ENCODE assay signal across 8 cellular contexts in the genomic region with DNA sequence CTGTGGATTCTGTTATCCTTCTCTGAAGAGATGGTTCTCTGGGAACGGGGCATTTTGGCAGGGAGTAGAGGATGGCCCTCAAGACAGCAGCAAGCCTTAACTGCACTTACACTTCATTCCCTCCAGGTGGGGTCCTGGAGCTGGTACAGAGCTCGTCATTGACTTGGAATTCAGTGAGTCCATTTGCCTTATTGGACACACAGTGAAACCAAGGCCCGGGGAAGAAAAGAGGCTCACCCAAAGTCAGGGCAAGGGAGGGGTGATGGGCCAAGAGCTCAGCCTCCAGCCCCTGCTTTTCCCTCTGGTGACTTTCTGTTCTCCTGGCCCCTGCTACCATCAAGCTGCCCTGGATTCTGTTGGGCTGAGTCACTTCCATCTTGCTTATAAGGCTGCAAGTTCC.
DNase-seq lines count a peak whose midpoint lies in the region; ATAC-seq and TF ChIP-seq lines count a peak whose summit lies in the region.

No MANE protein-coding gene starts in this region.

- TF ChIP-seq POLR2A in adrenal gland (IDR thresholded peaks at IDR 0.05) (no peak), right lobe of liver (IDR thresholded peaks at IDR 0.05) (no peak), testis (IDR thresholded peaks at IDR 0.05) (no peak)

- peak; percentile 52 to 74 (median 72) for ATAC-seq in right lobe of liver
- ATAC-seq in HG02588 (IDR thresholded peaks at IDR 0.05; ENCODE audit: unreplicated experiment): no peak

- WGBS in adrenal gland, 4 donors: 60 to 76% (median 74%) methylated on average over 3 of the region's 3 CpGs
- WGBS in right lobe of liver (ENCODE audit: insufficient coverage, low coverage, low lambda C conversion rate, missing lambda C conversion rate): 17% methylated on average over 2 of the region's 3 CpGs
- 76 to 82% methylated on average over 3 of the region's 3 CpGs for WGBS in testis, 2 donors

- no peak overlapping the region for H3K27ac ChIP-seq in adrenal gland
- no peak overlapping the region for H3K27ac ChIP-seq in right lobe of liver
- no peak overlapping the region for H3K27ac ChIP-seq in testis

- DNase-seq in 8988T: peak; percentile 63
- DNase-seq in ELF-1 (ENCODE audit: low read depth, low spot score): peak; percentile 75
- peak; percentile 29 for DNase-seq in NCI-H1048 (lab: John Stamatoyannopoulos, UW)
- DNase-seq in adrenal gland: peak in 1 of 7 donors; percentile 36
- DNase-seq in right lobe of liver: no peak
- DNase-seq in NOMO-1 treated with dmso at 0.1 percent for 144 hours (lab: John Stamatoyannopoulos, UW; ENCODE audit: unreplicated experiment): no peak
- DNase-seq in testis: no peak

- H3K4me1 ChIP-seq in adrenal gland (replicated peaks in 1 of 2) (peaks cover 0 to 6% of the 10 kb centered on the region in 2 donors), right lobe of liver (peaks cover 0 to 3% (median 0%) of the 10 kb centered on the region in 4 donors), testis (peaks cover 4% of the 10 kb centered on the region)

- no peaks in the 10 kb centered on the region for H3K36me3 ChIP-seq in adrenal gland (replicated peaks in 1 of 2)
- no peaks in the 10 kb centered on the region for H3K36me3 ChIP-seq in right lobe of liver
- no peaks in the 10 kb centered on the region for H3K36me3 ChIP-seq in testis (ENCODE audit: low read depth, missing control alignments)

- TF ChIP-seq CTCF in adrenal gland (IDR thresholded peaks at IDR 0.05) (peak in 5 of 6 experiments; percentile 20 to 54 (median 42)), right lobe of liver (IDR thresholded peaks at IDR 0.05) (peak; percentile 29 to 46 (median 40)), testis (IDR thresholded peaks at IDR 0.05) (peak in 1 of 3 experiments; percentile 29)

- H3K27me3 ChIP-seq in adrenal gland (no peaks in the 10 kb centered on the region), right lobe of liver (no peaks in the 10 kb centered on the region), testis (no peaks in the 10 kb centered on the region)

- H3K4me3 ChIP-seq in adrenal gland (no peak overlapping the region), right lobe of liver (no peak overlapping the region), testis (no peak overlapping the region)

- H3K9me3 ChIP-seq in adrenal gland (replicated peaks in 1 of 3) (no peaks in the 10 kb centered on the region), right lobe of liver (no peaks in the 10 kb centered on the region), testis (no peaks in the 10 kb centered on the region)

- intact Hi-C loops in adrenal gland (cut with DNase I): no loop called here
- intact Hi-C loops in right lobe of liver (cut with DNase I): no loop called here
- intact Hi-C loops in testis (cut with DNase I; ENCODE audit: low total_unique reads): no loop called here

Comparison
In these comparisons a context has a peak if more than half of its experiments do, and no peak if none do; other contexts are left out.
1. DNase-seq: peak in 8988T (single experiment), ELF-1 (single experiment) and NCI-H1048 (single experiment); none in right lobe of liver (0 of 3), NOMO-1 treated with dmso at 0.1 percent for 144 hours (single experiment) and testis (single experiment).